In the genomic region with DNA sequence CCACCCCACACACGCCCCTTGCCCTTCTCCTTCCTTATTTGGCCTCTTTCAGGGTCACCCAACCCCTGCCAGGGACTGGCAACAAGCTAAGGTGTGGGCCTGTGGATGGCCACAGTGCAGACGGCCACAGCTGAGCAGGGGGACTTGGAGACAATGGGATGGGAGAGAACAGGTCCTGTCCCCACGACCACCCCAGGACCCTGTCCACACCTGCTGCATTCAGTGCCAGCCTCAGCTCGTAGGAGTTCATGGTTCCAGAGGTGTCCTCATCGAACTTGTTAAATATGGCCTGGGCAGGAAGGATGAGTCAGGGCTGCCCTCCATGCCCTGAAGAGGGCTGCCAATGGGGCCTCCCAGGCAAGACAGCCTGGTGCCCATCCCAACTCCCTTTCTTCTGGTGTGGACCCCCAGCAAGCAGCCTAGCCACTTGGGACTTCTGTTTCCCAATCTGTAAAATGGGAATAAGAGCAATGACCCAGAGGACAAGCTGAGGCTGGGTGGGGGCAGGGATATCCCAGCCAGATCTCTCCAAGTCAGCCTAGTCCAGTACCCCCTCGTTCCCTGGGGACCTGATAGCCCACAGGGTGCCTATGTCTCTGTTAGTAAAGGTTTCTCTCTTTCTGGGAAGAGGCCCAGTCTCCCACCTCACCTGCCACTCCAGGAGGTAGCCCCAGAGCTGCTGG, we compare ENCODE assay signal across 11 cellular contexts. TPM values are rescaled to one million over a fixed set of nuclear protein-coding genes. Genes with fewer than 3 reads are reported as not detected.
DNase-seq lines count a peak whose midpoint lies in the region; ATAC-seq, FAIRE-seq and TF ChIP-seq lines count a peak whose summit lies in the region.
"Had no signal": no experiment of that assay in that cellular context is flagged by ENCODE, and none has a peak within 500 bp of the region (broad histone marks: within the 10 kb centered on the region; RNA-seq: fewer than 3 reads in every experiment).

No MANE protein-coding gene starts in this region.

- peak overlapping the region; percentile 16 for H2BK5ac ChIP-seq in IMR-90 (ENCODE audit: low read depth, low read length, poor library complexity, severe bottlenecking)

- H3K27me3 ChIP-seq in IMR-90 (ENCODE audit: control insufficient read depth, insufficient read depth, low read length) (no peaks in the 10 kb centered on the region), GM12878 (replicated peaks in 1 of 2; ENCODE audit: control insufficient read depth in 2 of 2, insufficient read depth in 2 of 2, low read length in 1 of 2) (no peaks in the 10 kb centered on the region), mucosa of rectum (ENCODE audit: control insufficient read depth in 2 of 2, insufficient read depth in 2 of 2, low read length in 2 of 2) (no peaks in the 10 kb centered on the region), HAP-1 (ENCODE audit: low read depth) (no peaks in the 10 kb centered on the region)

- in situ Hi-C loops in IMR-90 (cut with MboI; ENCODE audit: low sequenced_read_pairs) (loop anchor here (25.0 kb wide), 1 partner anchor 179 kb away; a partner anchor contains a TSS), GM12878 (cut with MboI) (loop anchor here (5.0 kb wide), 1 partner anchor 199 kb away; a partner anchor contains a TSS), HAP-1 (cut with MboI; ENCODE audit: low sequenced_read_pairs) (no loop called here)

- H3K4me3 ChIP-seq in IMR-90 (ENCODE audit: insufficient read depth, low read depth, low read length) (no peak overlapping the region), GM12878 (no peak overlapping the region), mucosa of rectum (ENCODE audit: low read length in 2 of 2) (peak overlapping the region in 1 of 2 donors; percentile 56), HAP-1 (no peak overlapping the region)
- H3K4me3 ChIP-seq: prostate gland had no signal

- H3K56ac ChIP-seq in IMR-90 (ENCODE audit: extremely low read depth, insufficient read depth, low read length), result no peak overlapping the region

- H2AK9ac ChIP-seq in IMR-90 (replicated peaks; ENCODE audit: low read depth, low read length, poor library complexity), result no peak overlapping the region

- BruUV-seq in IMR-90 (replicated peaks; lab: Mats Ljungman, UMichigan), result no TSS peak
- BruUV-seq in GM12878 (replicated peaks; lab: Mats Ljungman, UMichigan), result no TSS peak

- intact Hi-C loops in IMR-90 (cut with micrococcal nuclease), result loop anchor here (5.0 kb wide), 1 partner anchor 99 kb away; a partner anchor contains a TSS
- intact Hi-C loops in GM12878 (cut with micrococcal nuclease; ENCODE audit: unreplicated experiment), result loop anchor here (10.0 kb wide), 1 partner anchor 219 kb away; no protein-coding TSS in a partner anchor

- TF ChIP-seq EP300 in GM12878 (IDR thresholded peaks at IDR 0.05; ENCODE audit: borderline replicate concordance in 1 of 2, control insufficient read depth in 1 of 2, low read depth in 2 of 2, low read length in 2 of 2), result no peak

- H2BK15ac ChIP-seq in IMR-90 (ENCODE audit: low read depth, low read length), result no peak overlapping the region

- no peak overlapping the region for H2BK20ac ChIP-seq in IMR-90 (ENCODE audit: low read depth, low read length)

- no peak overlapping the region for H4K8ac ChIP-seq in IMR-90 (ENCODE audit: low read depth in 2 of 2, low read length in 2 of 2)

- H3K4me2 ChIP-seq in IMR-90 (ENCODE audit: low read depth, low read length) (no peak overlapping the region), GM12878 (ENCODE audit: control insufficient read depth, insufficient read depth) (peak overlapping the region; percentile 72)

- no peak overlapping the region for H4K5ac ChIP-seq in IMR-90 (ENCODE audit: low read depth, low read length)

- H2BK120ac ChIP-seq in IMR-90 (ENCODE audit: low read depth, low read length), result no peak overlapping the region

- SMC1A ChIA-PET in GM12878 (lab: Charles Lee; ENCODE audit: uncharacterized antibody, unreplicated experiment), result interaction anchor here (0.6 to 1.5 kb wide), 2 partner anchors 186 to 396 kb away, joined by 3 to 4 read pairs; no protein-coding TSS in a partner anchor

- H3K36me3 ChIP-seq in IMR-90 (ENCODE audit: control insufficient read depth, insufficient read depth, low read length), result peaks cover 25% of the 10 kb centered on the region
- H3K36me3 ChIP-seq in GM12878 (ENCODE audit: control insufficient read depth in 2 of 2, insufficient read depth in 2 of 2, low read length in 1 of 2), result peaks cover 0 to 5% of the 10 kb centered on the region in 2 experiments; a peak in 2 of 4 replicates
- H3K36me3 ChIP-seq in mucosa of rectum (ENCODE audit: control insufficient read depth in 2 of 2, insufficient read depth in 2 of 2, low read length in 2 of 2), result peaks cover 14 to 16% of the 10 kb centered on the region in 2 donors
- peaks cover 10% of the 10 kb centered on the region for H3K36me3 ChIP-seq in HAP-1 (replicated peaks)

- no peak overlapping the region for H4K91ac ChIP-seq in IMR-90 (ENCODE audit: insufficient read depth, low read depth, low read length)

- 0 out of 2 replicates have a peak, but pooled peaks cover 3% of the 10 kb centered on the region for H3K9me1 ChIP-seq in IMR-90 (ENCODE audit: insufficient read depth, low read length)

- H3K9me3 ChIP-seq in IMR-90 (ENCODE audit: control insufficient read depth, insufficient read depth, low read length) (no peaks in the 10 kb centered on the region), GM12878 (replicated peaks; ENCODE audit: control insufficient read depth, insufficient read depth, low read length) (no peaks in the 10 kb centered on the region), mucosa of rectum (ENCODE audit: control insufficient read depth in 2 of 2, low read length in 2 of 2) (no peaks in the 10 kb centered on the region), HAP-1 (no peaks in the 10 kb centered on the region)
- H3K9me3 ChIP-seq: prostate gland had no signal

- H3K14ac ChIP-seq in IMR-90 (replicated peaks; ENCODE audit: low read depth, low read length), result no peak overlapping the region

- no peak overlapping the region for H3K4ac ChIP-seq in IMR-90 (ENCODE audit: low read depth, low read length)

- H3K27ac ChIP-seq in 22Rv1 (peak overlapping the region; percentile 77), IMR-90 (ENCODE audit: insufficient read depth, low read length) (no peak overlapping the region), GM12878 (ENCODE audit: control insufficient read depth, insufficient read depth) (peak overlapping the region; percentile 41), mucosa of rectum (ENCODE audit: low read depth in 2 of 2, low read length in 2 of 2) (peak overlapping the region; percentile 75 to 92)

- H4K20me1 ChIP-seq in IMR-90 (ENCODE audit: insufficient read depth, low read length) (peaks cover 23% of the 10 kb centered on the region), GM12878 (ENCODE audit: control insufficient read depth, insufficient read depth) (no peaks in the 10 kb centered on the region)

- dilution Hi-C loops in IMR-90 (cut with HindIII; ENCODE audit: low sequenced_read_pairs, unreplicated experiment), result no loop called here

- H2AK5ac ChIP-seq in IMR-90 (ENCODE audit: low read depth, low read length), result 0 out of 2 replicates have a peak overlapping the region, but pooled peaks have one; percentile 59

- H2AFZ ChIP-seq in IMR-90 (replicated peaks; ENCODE audit: low read length, poor library complexity) (peak overlapping the region; percentile 19), GM12878 (ENCODE audit: control insufficient read depth, low read depth, low read length) (peak overlapping the region; percentile 35; the same call in 1 of the 2 replicates)

- CTCF ChIA-PET in IMR-90 (lab: Yijun Ruan, JAX) (no interaction called here), GM12878 (lab: Yijun Ruan, JAX) (interaction anchor here (0.9 to 3.2 kb wide), 10 partner anchors 25 to 218 kb away, joined by 3 to 20 read pairs (median 4); a partner anchor contains a TSS)

- H3K4me1 ChIP-seq in IMR-90 (ENCODE audit: control insufficient read depth, insufficient read depth, low read length) (peaks cover 13% of the 10 kb centered on the region), GM12878 (ENCODE audit: control insufficient read depth, insufficient read depth, low read length) (peaks cover 22% of the 10 kb centered on the region), mucosa of rectum (ENCODE audit: control insufficient read depth in 2 of 2, insufficient read depth in 2 of 2, low read length in 2 of 2) (peaks cover 31 to 46% of the 10 kb centered on the region in 2 donors), HAP-1 (no peaks in the 10 kb centered on the region)
- H3K4me1 ChIP-seq: prostate gland had no signal

- no peak overlapping the region for H3K18ac ChIP-seq in IMR-90 (ENCODE audit: low read depth, low read length)

- H3K9ac ChIP-seq in IMR-90 (ENCODE audit: low read depth, low read length), result no peak overlapping the region
- H3K9ac ChIP-seq in GM12878 (ENCODE audit: control insufficient read depth, insufficient read depth, low read length), result no peak overlapping the region
- H3K9ac ChIP-seq in mucosa of rectum (ENCODE audit: low read depth in 1 of 2, low read length in 2 of 2), result peak overlapping the region in 1 of 2 donors; percentile 73

- ATAC-seq in IMR-90 (ENCODE audit: low read depth), result 0 out of 2 replicates have a peak, but pooled peaks have one; percentile 2
- no peak for ATAC-seq in GM12878
- no peak for ATAC-seq in GM18511 (IDR thresholded peaks at IDR 0.05; ENCODE audit: unreplicated experiment)

- FAIRE-seq in GM12878 (lab: Jason Lieb, UNC), result no peak

- 100% methylated on average over 1 of the region's 6 CpGs; no CpG with 5 or more reads in 1 of the 2 experiments for WGBS in IMR-90 (ENCODE audit: extremely low coverage in 2 of 2, insufficient read length in 1 of 2), 2 experiments
- WGBS in GM12878 (ENCODE audit: insufficient coverage, insufficient replicate concordance, low lambda C conversion rate, missing lambda C conversion rate), result 71% methylated on average over 6 of the region's 6 CpGs

- no peak for TF ChIP-seq POLR2A in IMR-90 (IDR thresholded peaks at IDR 0.05; ENCODE audit: low read depth, low read length)
- no peak for TF ChIP-seq POLR2A in GM12878 (IDR thresholded peaks at IDR 0.05; ENCODE audit: low read depth, low read length)

- peaks cover 4 to 15% of the 10 kb centered on the region in 2 experiments; a peak in 2 of 4 replicates for H3K79me1 ChIP-seq in IMR-90 (ENCODE audit: low read depth in 1 of 2, low read length in 2 of 2)

- no peak for TF ChIP-seq RAD21 in IMR-90 (IDR thresholded peaks at IDR 0.05; ENCODE audit: low read length)
- TF ChIP-seq RAD21 in GM12878 (IDR thresholded peaks at IDR 0.05; ENCODE audit: insufficient read depth, low read depth, low read length), result no peak

- no peak for DNase-seq in IMR-90
- DNase-seq in GM12878 (ENCODE audit: low read depth, low spot score), result no peak
- no peak for DNase-seq in DMS79 (lab: John Stamatoyannopoulos, UW)
- no peak for DNase-seq in HAP-1 (ENCODE audit: low spot score in 2 of 2)
- DNase-seq in activated CD4-positive, CD25-positive, alpha-beta regulatory T cell (lab: John Stamatoyannopoulos, UW), result no peak
- DNase-seq: effector CD4-positive, alpha-beta T cell had no signal

- no peak for TF ChIP-seq CTCF in 22Rv1 (IDR thresholded peaks at IDR 0.05)
- TF ChIP-seq CTCF in IMR-90 (conservative IDR thresholded peaks at IDR 0.05; ENCODE audit: low read depth, low read length), result no peak
- TF ChIP-seq CTCF in GM12878 (IDR thresholded peaks at IDR 0.05 in 2 of 3, conservative IDR thresholded peaks at IDR 0.05 in 1 of 3; ENCODE audit: control insufficient read depth in 2 of 3, extremely low read depth in 1 of 3, insufficient read depth in 1 of 3, low read depth in 3 of 3, low read length in 3 of 3), result no peak

- H3K79me2 ChIP-seq in GM12878 (ENCODE audit: control insufficient read depth, insufficient read depth, low read length), result no peaks in the 10 kb centered on the region; the same call in 1 of the 2 replicates

- H3K23ac ChIP-seq in IMR-90 (ENCODE audit: low read depth, low read length), result no peak overlapping the region

- RAD21 ChIA-PET in GM12878 (lab: Charles Lee; ENCODE audit: unreplicated experiment), result interaction anchor here (0.7 to 1.8 kb wide), 5 partner anchors 34 to 197 kb away, joined by 3 to 11 read pairs (median 4); a partner anchor contains a TSS

- POLR2A ChIA-PET in IMR-90 (lab: Charles Lee; ENCODE audit: unreplicated experiment) (no interaction called here), GM12878 (lab: Charles Lee) (interaction anchor here (0.6 to 1.2 kb wide), 3 partner anchors 9 to 367 kb away, joined by 3 to 6 read pairs (median 4); no protein-coding TSS in a partner anchor)

RNA-seq across cellular contexts. Expression of a gene that starts 10.6 kb away (rescaled TPM):
- 0.18 TPM in 1 of 2 replicates, not detected in the other for total RNA-seq in IMR-90 (2012; rRNA removed)
- 0.97 and 0.99 TPM in 2 replicates for polyA plus RNA-seq in IMR-90 (2012; rRNA removed)
- 0.27 and 0.67 TPM in 2 replicates for polyA plus RNA-seq in IMR-90 (2012; cell fraction: cytosol; rRNA removed)
- polyA plus RNA-seq in IMR-90 (2012; cell fraction: nucleus; rRNA removed; ENCODE audit: low replicate concordance), result 8.4 and 12.7 TPM in 2 replicates
- total RNA-seq in GM12878 (2013; cell fraction: nucleolus; rRNA removed), result 9.3 and 10.9 TPM in 2 replicates
- 2.8 and 4.1 TPM in 2 replicates for total RNA-seq in GM12878 (2014; rRNA removed)
- total RNA-seq in GM12878 (2014; rRNA removed; fragmentation: Illumina TruSeq; extraction: Trizol), result 1.5 and 1.7 TPM in 2 replicates
- total RNA-seq in GM12878 (2021), result 3.0 and 5.1 TPM in 2 replicates
- 4.9 TPM for polyA plus RNA-seq in GM12878 (2011; ENCODE audit: low read depth)
- 1.7 and 2.0 TPM in 2 replicates for polyA plus RNA-seq in GM12878 (2011; rRNA removed)
- 2.8 and 3.4 TPM in 2 replicates for polyA plus RNA-seq in GM12878 (2011; cell fraction: cytosol; rRNA removed)
- 29.8 and 48.9 TPM in 2 replicates for polyA plus RNA-seq in GM12878 (2011; cell fraction: nucleus; rRNA removed)
- 8.1 and 12.4 TPM in 2 replicates for polyA plus RNA-seq in GM12878 (2012)
- polyA plus RNA-seq in GM12878 (2014; fragmentation: Illumina TruSeq; extraction: Trizol), result 2.7 and 3.1 TPM in 2 replicates
- 1 to 10 TPM; 1.2 to 2.0 TPM for polyA plus RNA-seq in GM12878 (2014; fragmentation: Nextera tagmentation; extraction: Ambion mirVana)
- 4.6 and 7.3 TPM in 2 replicates for polyA plus RNA-seq in GM12878 (2014; rRNA removed)
- 1 to 10 TPM in 1 of 2 experiments, under 1 TPM in 1; 0.64 to 1.9 TPM for polyA plus RNA-seq in GM12878 (2016; fragmentation: Nextera tagmentation; extraction: Ambion mirVana)
- polyA minus RNA-seq in GM12878 (2011; rRNA and poly(A)+ RNA removed), result 0.51 and 0.62 TPM in 2 replicates
- polyA minus RNA-seq in GM12878 (2011; cell fraction: cytosol; rRNA and poly(A)+ RNA removed), result not detected in 2 replicates
- 1.7 TPM in 2 replicates for polyA minus RNA-seq in GM12878 (2011; cell fraction: nucleus; rRNA and poly(A)+ RNA removed)
- total RNA-seq: SK-MEL-5 had no signal

RNA-seq across cellular contexts. Expression of a gene that starts 39.7 kb away (rescaled TPM):
- total RNA-seq in IMR-90 (2012; rRNA removed) (not detected in 2 replicates), GM12878 (2014; rRNA removed) (not detected in 2 replicates), GM12878 (2014; rRNA removed; fragmentation: Illumina TruSeq; extraction: Trizol) (not detected in 2 replicates), GM12878 (2021) (not detected in 2 replicates)
- polyA plus RNA-seq in IMR-90 (2012; rRNA removed) (not detected in 2 replicates), GM12878 (2011; rRNA removed) (0.19 TPM in 1 of 2 replicates, not detected in the other), GM12878 (2014; fragmentation: Illumina TruSeq; extraction: Trizol) (not detected in 2 replicates), GM12878 (2014; fragmentation: Nextera tagmentation; extraction: Ambion mirVana) (not detected), GM12878 (2014; rRNA removed) (not detected in 2 replicates), GM12878 (2016; fragmentation: Nextera tagmentation; extraction: Ambion mirVana) (not detected)
- polyA plus RNA-seq in IMR-90 (2012; cell fraction: cytosol; rRNA removed), result not detected in 2 replicates
- polyA plus RNA-seq in IMR-90 (2012; cell fraction: nucleus; rRNA removed; ENCODE audit: low replicate concordance), result not detected in 2 replicates
- total RNA-seq in GM12878 (2013; cell fraction: nucleolus; rRNA removed), result not detected in 2 replicates
- not detected for polyA plus RNA-seq in GM12878 (2011; ENCODE audit: low read depth)
- not detected in 2 replicates for polyA plus RNA-seq in GM12878 (2011; cell fraction: cytosol; rRNA removed)
- not detected in 2 replicates for polyA plus RNA-seq in GM12878 (2011; cell fraction: nucleus; rRNA removed)
- not detected in 2 replicates for polyA plus RNA-seq in GM12878 (2012)
- not detected in 2 replicates for polyA minus RNA-seq in GM12878 (2011; rRNA and poly(A)+ RNA removed)
- not detected in 2 replicates for polyA minus RNA-seq in GM12878 (2011; cell fraction: cytosol; rRNA and poly(A)+ RNA removed)
- polyA minus RNA-seq in GM12878 (2011; cell fraction: nucleus; rRNA and poly(A)+ RNA removed), result not detected in 2 replicates
- total RNA-seq: prostate gland, SK-MEL-5 had no signal

RNA-seq across cellular contexts. Expression of a gene that starts 55.4 kb away (rescaled TPM):
- total RNA-seq in IMR-90 (2012; rRNA removed) (not detected in 2 replicates), GM12878 (2014; rRNA removed) (not detected in 2 replicates), GM12878 (2014; rRNA removed; fragmentation: Illumina TruSeq; extraction: Trizol) (not detected in 2 replicates), GM12878 (2021) (not detected in 2 replicates)
- polyA plus RNA-seq in IMR-90 (2012; rRNA removed) (not detected in 2 replicates), GM12878 (2011; rRNA removed) (not detected in 2 replicates), GM12878 (2014; fragmentation: Illumina TruSeq; extraction: Trizol) (not detected in 2 replicates), GM12878 (2014; fragmentation: Nextera tagmentation; extraction: Ambion mirVana) (not detected), GM12878 (2014; rRNA removed) (not detected in 2 replicates), GM12878 (2016; fragmentation: Nextera tagmentation; extraction: Ambion mirVana) (not detected)
- not detected in 2 replicates for polyA plus RNA-seq in IMR-90 (2012; cell fraction: cytosol; rRNA removed)
- not detected in 2 replicates for polyA plus RNA-seq in IMR-90 (2012; cell fraction: nucleus; rRNA removed; ENCODE audit: low replicate concordance)
- total RNA-seq in GM12878 (2013; cell fraction: nucleolus; rRNA removed), result not detected in 2 replicates
- polyA plus RNA-seq in GM12878 (2011; ENCODE audit: low read depth), result not detected
- polyA plus RNA-seq in GM12878 (2011; cell fraction: cytosol; rRNA removed), result not detected in 2 replicates
- polyA plus RNA-seq in GM12878 (2011; cell fraction: nucleus; rRNA removed), result not detected in 2 replicates
- polyA plus RNA-seq in GM12878 (2012), result not detected in 2 replicates
- polyA minus RNA-seq in GM12878 (2011; rRNA and poly(A)+ RNA removed), result not detected in 2 replicates
- polyA minus RNA-seq in GM12878 (2011; cell fraction: cytosol; rRNA and poly(A)+ RNA removed), result not detected in 2 replicates
- not detected in 2 replicates for polyA minus RNA-seq in GM12878 (2011; cell fraction: nucleus; rRNA and poly(A)+ RNA removed)
- total RNA-seq: SK-MEL-5 had no signal
